ENCODE assay signal across 1 cellular context in genomic region chr20:19706463-19706862, GRCh38.
TF ChIP-seq lines count a peak whose summit lies in the region.

No MANE protein-coding gene starts in this region.

TF ChIP-seq in GM12878, 131 proteins besides CTCF, POLR2A, EP300 and RAD21 (continued from another document):
- TF ChIP-seq, protein P1, sequence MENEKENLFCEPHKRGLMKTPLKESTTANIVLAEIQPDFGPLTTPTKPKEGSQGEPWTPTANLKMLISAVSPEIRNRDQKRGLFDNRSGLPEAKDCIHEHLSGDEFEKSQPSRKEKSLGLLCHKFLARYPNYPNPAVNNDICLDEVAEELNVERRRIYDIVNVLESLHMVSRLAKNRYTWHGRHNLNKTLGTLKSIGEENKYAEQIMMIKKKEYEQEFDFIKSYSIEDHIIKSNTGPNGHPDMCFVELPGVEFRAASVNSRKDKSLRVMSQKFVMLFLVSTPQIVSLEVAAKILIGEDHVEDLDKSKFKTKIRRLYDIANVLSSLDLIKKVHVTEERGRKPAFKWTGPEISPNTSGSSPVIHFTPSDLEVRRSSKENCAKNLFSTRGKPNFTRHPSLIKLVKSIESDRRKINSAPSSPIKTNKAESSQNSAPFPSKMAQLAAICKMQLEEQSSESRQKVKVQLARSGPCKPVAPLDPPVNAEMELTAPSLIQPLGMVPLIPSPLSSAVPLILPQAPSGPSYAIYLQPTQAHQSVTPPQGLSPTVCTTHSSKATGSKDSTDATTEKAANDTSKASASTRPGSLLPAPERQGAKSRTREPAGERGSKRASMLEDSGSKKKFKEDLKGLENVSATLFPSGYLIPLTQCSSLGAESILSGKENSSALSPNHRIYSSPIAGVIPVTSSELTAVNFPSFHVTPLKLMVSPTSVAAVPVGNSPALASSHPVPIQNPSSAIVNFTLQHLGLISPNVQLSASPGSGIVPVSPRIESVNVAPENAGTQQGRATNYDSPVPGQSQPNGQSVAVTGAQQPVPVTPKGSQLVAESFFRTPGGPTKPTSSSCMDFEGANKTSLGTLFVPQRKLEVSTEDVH (IDR thresholded peaks at IDR 0.05; ENCODE audit: low read depth, partially characterized antibody): no peak
- TF ChIP-seq LARP7 (IDR thresholded peaks at IDR 0.05) (no peak), RB1 (IDR thresholded peaks at IDR 0.05; ENCODE audit: borderline replicate concordance) (no peak), SPI1 (IDR thresholded peaks at IDR 0.05; ENCODE audit: borderline replicate concordance, insufficient read depth, low read depth, low read length) (peak; percentile 59; the same call in 1 of the 2 replicates), KDM1A (IDR thresholded peaks at IDR 0.05; ENCODE audit: borderline replicate concordance) (no peak), MEF2B (IDR thresholded peaks at IDR 0.05; ENCODE audit: partially characterized antibody, poor library complexity, severe bottlenecking) (no peak), PKNOX1 (IDR thresholded peaks at IDR 0.05) (peak; percentile 39), CHD1 (IDR thresholded peaks at IDR 0.05; ENCODE audit: low read depth, low read length) (no peak), NR2F1 (conservative IDR thresholded peaks at IDR 0.05) (no peak), ZNF687 (IDR thresholded peaks at IDR 0.05) (no peak), ZNF217 (IDR thresholded peaks at IDR 0.05) (no peak), TBL1XR1 (IDR thresholded peaks at IDR 0.05; ENCODE audit: low read depth, low read length) (no peak), MTA2 (IDR thresholded peaks at IDR 0.05; ENCODE audit: low read depth) (peak; percentile 42; the same call in 1 of the 2 replicates), TCF3 (IDR thresholded peaks at IDR 0.05; ENCODE audit: borderline replicate concordance, insufficient read depth, low read depth, low read length) (no peak), TCF12 (IDR thresholded peaks at IDR 0.05; ENCODE audit: low read depth, low read length) (no peak), IKZF2 (IDR thresholded peaks at IDR 0.05) (peak; percentile 23 to 31; a peak in 2 of 4 replicates), SRF (IDR thresholded peaks at IDR 0.05; ENCODE audit: low read depth in 2 of 2, low read length in 2 of 2) (no peak), CREM (IDR thresholded peaks at IDR 0.05; ENCODE audit: low read depth) (no peak), EED (IDR thresholded peaks at IDR 0.05; ENCODE audit: low read depth) (no peak)
- TF ChIP-seq, protein P2, sequence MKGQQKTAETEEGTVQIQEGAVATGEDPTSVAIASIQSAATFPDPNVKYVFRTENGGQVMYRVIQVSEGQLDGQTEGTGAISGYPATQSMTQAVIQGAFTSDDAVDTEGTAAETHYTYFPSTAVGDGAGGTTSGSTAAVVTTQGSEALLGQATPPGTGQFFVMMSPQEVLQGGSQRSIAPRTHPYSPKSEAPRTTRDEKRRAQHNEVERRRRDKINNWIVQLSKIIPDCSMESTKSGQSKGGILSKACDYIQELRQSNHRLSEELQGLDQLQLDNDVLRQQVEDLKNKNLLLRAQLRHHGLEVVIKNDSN (IDR thresholded peaks at IDR 0.05; ENCODE audit: borderline replicate concordance, extremely low read length, insufficient read depth, low read depth, low read length): no peak
